Comparison of ENCODE assay signal across 8 cellular contexts in genomic region chr9:41074356-41074942, GRCh38. TPM values are rescaled to one million over a fixed set of nuclear protein-coding genes. Genes with fewer than 3 reads are reported as not detected.
DNase-seq lines count a peak whose midpoint lies in the region; ATAC-seq and TF ChIP-seq lines count a peak whose summit lies in the region.
"Not testable (repeated sequence)": the region's sequence is repeated elsewhere in the genome, so short reads cannot be mapped to it uniquely, and the experiment has no call there.

No MANE protein-coding gene starts in this region.

- not testable (repeated sequence) for H2AK5ac ChIP-seq in trophoblast cell (ENCODE audit: low read length)

- H3K79me2 ChIP-seq in HCT116 (ENCODE audit: insufficient read depth, low read length); trophoblast cell (ENCODE audit: control insufficient read depth, insufficient read depth, low read length, poor library complexity): not testable (repeated sequence)

- H3K79me1 ChIP-seq in trophoblast cell (ENCODE audit: low read length), result not testable (repeated sequence)

- not testable (repeated sequence) for TF ChIP-seq POLR2A in HCT116 (IDR thresholded peaks at IDR 0.05; ENCODE audit: borderline replicate concordance, extremely low read depth, insufficient read depth, insufficient read length)

- not testable (repeated sequence) for H2BK12ac ChIP-seq in trophoblast cell (ENCODE audit: low read length)

- not testable (repeated sequence) for H3K18ac ChIP-seq in trophoblast cell (ENCODE audit: low read length)

- TF ChIP-seq CTCF in HCT116 (IDR thresholded peaks at IDR 0.05 in 2 of 3, conservative IDR thresholded peaks at IDR 0.05 in 1 of 3; ENCODE audit: borderline replicate concordance in 1 of 3, insufficient read depth in 1 of 3, low read depth in 2 of 3, low read length in 2 of 3), result not testable (repeated sequence)

- H4K8ac ChIP-seq in trophoblast cell (ENCODE audit: low read depth, low read length), result not testable (repeated sequence)

- 38% methylated on average over 63 of the region's 63 CpGs for WGBS in HUES64
- WGBS in ectodermal cell, 2 experiments, result 18 to 20% methylated on average over 63 of the region's 63 CpGs
- WGBS in trophoblast cell (ENCODE audit: extremely low coverage, insufficient coverage, insufficient read length), result no CpG with 5 or more reads among the region's 63 CpGs
- 2 to 8% methylated on average over 60 to 63 of the region's 63 CpGs for WGBS in aorta, 2 donors

- not testable (repeated sequence) for DNase-seq in HCT116 (ENCODE audit: low read depth, low spot score); activated CD8-positive, alpha-beta memory T cell treated with anti-CD3 and anti-CD28 coated beads, Interleukin-2, amount 10 ng/mL, durations not matched to agents 7 days and 5 days
- peak; percentile 5 for DNase-seq in iPS-NIHi7 (ENCODE audit: extremely low spot score)
- peak in 1 of 2 donors; percentile 31 for DNase-seq in trophoblast cell
- peak; percentile 61 to 78 for DNase-seq in aorta

- H2BK5ac ChIP-seq in trophoblast cell (ENCODE audit: low read depth, low read length, poor library complexity), result not testable (repeated sequence)

- H3K23ac ChIP-seq in trophoblast cell (ENCODE audit: low read length), result not testable (repeated sequence)

- not testable (repeated sequence) for H3K4me1 Mint-ChIP-seq in activated CD8-positive, alpha-beta memory T cell treated with anti-CD3 and anti-CD28 coated beads, Interleukin-2, amount 10 ng/mL, durations not matched to agents 7 days and 5 days

- H4K20me1 ChIP-seq in HCT116 (ENCODE audit: insufficient read depth), result not testable (repeated sequence)

- ATAC-seq in GM18498 (IDR thresholded peaks at IDR 0.05; ENCODE audit: unreplicated experiment) (peak; percentile 79), HCT116 (peak; percentile 85), aorta (ENCODE audit: low FRiP score) (peak; percentile 81)
- peak; percentile 82 for ATAC-seq in activated CD8-positive, alpha-beta memory T cell treated with anti-CD3 and anti-CD28 coated beads, Interleukin-2, amount 10 ng/mL, durations not matched to agents 7 days and 5 days

- peak overlapping the region; percentile 49; the same call in 1 of the 2 replicates for H3K27ac ChIP-seq in HCT116 (ENCODE audit: low read depth, low read length)
- H3K27ac ChIP-seq in HUES64 (ENCODE audit: low read depth, low read length); ectodermal cell (ENCODE audit: insufficient read depth, low read depth, low read length, poor library complexity, severe bottlenecking); trophoblast cell (ENCODE audit: low read depth, low read length); aorta (ENCODE audit: low read depth in 1 of 2, low read length in 2 of 2): not testable (repeated sequence)

- H3K9me2 ChIP-seq in HCT116 (ENCODE audit: insufficient read depth), result not testable (repeated sequence)

- not testable (repeated sequence) for TF ChIP-seq RAD21 in HCT116 (IDR thresholded peaks at IDR 0.05; ENCODE audit: low read depth)

- peak overlapping the region; percentile 68 for H3K9ac ChIP-seq in HCT116 (ENCODE audit: low read length)
- not testable (repeated sequence) for H3K9ac ChIP-seq in HUES64 (ENCODE audit: low read depth, low read length); trophoblast cell (ENCODE audit: low read length)

- H3K36me3 Mint-ChIP-seq in activated CD8-positive, alpha-beta memory T cell treated with anti-CD3 and anti-CD28 coated beads, Interleukin-2, amount 10 ng/mL, durations not matched to agents 7 days and 5 days, result not testable (repeated sequence)

- H3K4me2 ChIP-seq in HCT116 (ENCODE audit: low read length), result peak overlapping the region; percentile 91
- peak overlapping the region; percentile 73 for H3K4me2 ChIP-seq in trophoblast cell (ENCODE audit: low read length)

- H3K4me3 ChIP-seq in HCT116 (replicated peaks in 1 of 2; ENCODE audit: low read depth in 1 of 2, low read length in 2 of 2), result peak overlapping the region; percentile 63 to 78
- H3K4me3 ChIP-seq in HUES64 (ENCODE audit: low read length), result peak overlapping the region; percentile 53
- peak overlapping the region; percentile 32 for H3K4me3 ChIP-seq in ectodermal cell (ENCODE audit: insufficient read depth, low read depth, low read length)
- peak overlapping the region; percentile 59 for H3K4me3 ChIP-seq in trophoblast cell (ENCODE audit: low read depth, low read length)
- H3K4me3 ChIP-seq in aorta (ENCODE audit: low read length in 2 of 2), result peak overlapping the region; percentile 53 to 63

- H3K9me3 Mint-ChIP-seq in activated CD8-positive, alpha-beta memory T cell treated with anti-CD3 and anti-CD28 coated beads, Interleukin-2, amount 10 ng/mL, durations not matched to agents 7 days and 5 days (ENCODE audit: low read depth), result not testable (repeated sequence)

- H3K27me3 Mint-ChIP-seq in activated CD8-positive, alpha-beta memory T cell treated with anti-CD3 and anti-CD28 coated beads, Interleukin-2, amount 10 ng/mL, durations not matched to agents 7 days and 5 days, result peaks cover 40% of the 10 kb centered on the region

- H3K27me3 ChIP-seq in HCT116 (ENCODE audit: insufficient read depth, low read length); aorta (ENCODE audit: control insufficient read depth in 1 of 2, insufficient read depth in 2 of 2, low read length in 1 of 2): not testable (repeated sequence)
- peaks cover 81% of the 10 kb centered on the region for H3K27me3 ChIP-seq in HUES64 (ENCODE audit: insufficient read depth, low read length)
- peaks cover 72% of the 10 kb centered on the region for H3K27me3 ChIP-seq in ectodermal cell (ENCODE audit: control insufficient read depth, insufficient read depth, low read length, poor library complexity, severe bottlenecking)
- peaks cover 12% of the 10 kb centered on the region for H3K27me3 ChIP-seq in trophoblast cell (ENCODE audit: insufficient read depth, low read length)

- H3K4me3 Mint-ChIP-seq in activated CD8-positive, alpha-beta memory T cell treated with anti-CD3 and anti-CD28 coated beads, Interleukin-2, amount 10 ng/mL, durations not matched to agents 7 days and 5 days, result peak overlapping the region; percentile 74

- H3K9me3 ChIP-seq in HCT116 (ENCODE audit: control insufficient read depth in 1 of 2, insufficient read depth in 1 of 2, low read depth in 1 of 2, low read length in 2 of 2); HUES64 (ENCODE audit: insufficient read depth, low read depth, low read length); ectodermal cell (ENCODE audit: control insufficient read depth, low read length); trophoblast cell (ENCODE audit: insufficient read depth, low read depth, low read length); aorta (ENCODE audit: control insufficient read depth, low read length): not testable (repeated sequence)

- not testable (repeated sequence) for H4K12ac ChIP-seq in trophoblast cell (ENCODE audit: low read depth, low read length)

- intact Hi-C loops in HCT116 (cut with micrococcal nuclease); aorta (cut with DNase I): not testable (repeated sequence)

- not testable (repeated sequence) for H3K36me3 ChIP-seq in HCT116 (ENCODE audit: control insufficient read depth in 1 of 2, insufficient read depth in 2 of 2, low read length in 2 of 2); HUES64 (ENCODE audit: insufficient read depth, low read length); ectodermal cell (ENCODE audit: control insufficient read depth, insufficient read depth, low read length); trophoblast cell (ENCODE audit: control insufficient read depth in 1 of 2, insufficient read depth in 2 of 2, low read length in 2 of 2); aorta (ENCODE audit: control insufficient read depth in 1 of 2, insufficient read depth in 2 of 2, low read length in 1 of 2)

- RAD21 ChIA-PET in HCT116 (lab: Charles Lee; ENCODE audit: low non-redundant PET in 1 of 2, low total read pairs in 2 of 2, uncharacterized antibody in 2 of 2, unreplicated experiment in 2 of 2), result not testable (repeated sequence)

- POLR2A ChIA-PET in HCT116 (lab: Charles Lee), result not testable (repeated sequence)

- CTCF ChIA-PET in HCT116 (lab: Charles Lee); activated CD8-positive, alpha-beta memory T cell treated with anti-CD3 and anti-CD28 coated beads, Interleukin-2, amount 10 ng/mL, durations not matched to agents 7 days and 5 days (lab: Charles Lee): not testable (repeated sequence)

- H3K27ac Mint-ChIP-seq in activated CD8-positive, alpha-beta memory T cell treated with anti-CD3 and anti-CD28 coated beads, Interleukin-2, amount 10 ng/mL, durations not matched to agents 7 days and 5 days, result not testable (repeated sequence)

- not testable (repeated sequence) for H3K4ac ChIP-seq in trophoblast cell (ENCODE audit: low read depth, low read length)

- H3K14ac ChIP-seq in trophoblast cell (ENCODE audit: low read length), result not testable (repeated sequence)

- H4K91ac ChIP-seq in trophoblast cell (ENCODE audit: low read depth, low read length), result not testable (repeated sequence)

- H3K4me1 ChIP-seq in HCT116 (ENCODE audit: control insufficient read depth in 1 of 2, insufficient read depth in 2 of 2, low read length in 2 of 2), result peaks cover 2 to 16% of the 10 kb centered on the region in 2 experiments; a peak in 2 of 4 replicates
- H3K4me1 ChIP-seq in HUES64 (ENCODE audit: insufficient read depth, low read length); ectodermal cell (ENCODE audit: control insufficient read depth, insufficient read depth, low read length); trophoblast cell (ENCODE audit: control insufficient read depth in 1 of 2, insufficient read depth in 2 of 2, low read length in 2 of 2); aorta (ENCODE audit: control insufficient read depth in 1 of 2, insufficient read depth in 2 of 2, low read length in 2 of 2): not testable (repeated sequence)

- BruUV-seq in HCT116 (replicated peaks; lab: Mats Ljungman, UMichigan), result not testable (repeated sequence)

- H2AFZ ChIP-seq in HCT116 (ENCODE audit: low read depth, low read length, poor library complexity, severe bottlenecking), result peak overlapping the region; percentile 90
- H2AFZ ChIP-seq in trophoblast cell (ENCODE audit: insufficient read depth, low read length, poor library complexity), result not testable (repeated sequence)

- not testable (repeated sequence) for H2BK120ac ChIP-seq in trophoblast cell (ENCODE audit: insufficient read depth, low read length, poor library complexity)

RNA-seq across cellular contexts. Expression of gene FOXD4L6, which starts 54.0 kb away (rescaled TPM):
- total RNA-seq in HCT116 (2021; ENCODE audit: unreplicated experiment) (0.54 TPM), aorta (not detected)
- polyA plus RNA-seq in HCT116 (2012), result 0.10 and 0.16 TPM in 2 replicates
- not detected for polyA plus RNA-seq in HUES64 (2013, experiment 1 of 2)
- polyA plus RNA-seq in HUES64 (2013, experiment 2 of 2), result not detected
- total RNA-seq in activated CD8-positive, alpha-beta memory T cell treated with anti-CD3 and anti-CD28 coated beads, Interleukin-2, amount 10 ng/mL, durations not matched to agents 7 days and 5 days, result not detected
- 0.39 TPM for polyA plus RNA-seq in ectodermal cell (2013, experiment 1 of 4)
- polyA plus RNA-seq in ectodermal cell (2013, experiment 2 of 4), result not detected
- not detected for polyA plus RNA-seq in ectodermal cell (2013, experiment 3 of 4)
- polyA plus RNA-seq in ectodermal cell (2013, experiment 4 of 4), result not detected
- 0.06 TPM in 1 of 2 replicates, not detected in the other for polyA plus RNA-seq in trophoblast cell (2013)
- polyA plus RNA-seq in aorta, result not detected
